Comparison of ENCODE assay signal across 13 cellular contexts in genomic region chr3:10495003-10495402, GRCh38. TPM values are rescaled to one million over a fixed set of nuclear protein-coding genes. Genes with fewer than 3 reads are reported as not detected.
DNase-seq lines count a peak whose midpoint lies in the region; ATAC-seq, FAIRE-seq and TF ChIP-seq lines count a peak whose summit lies in the region.
"Had no signal": no experiment of that assay in that cellular context is flagged by ENCODE, and none has a peak within 500 bp of the region (broad histone marks: within the 10 kb centered on the region; RNA-seq: fewer than 3 reads in every experiment).

No MANE protein-coding gene starts in this region.

- peaks cover 0 to 4% (median 0%) of the 10 kb centered on the region in 7 donors for H3K9me3 Mint-ChIP-seq in CD14-positive monocyte
- H3K9me3 Mint-ChIP-seq: naive thymus-derived CD8-positive, alpha-beta T cell; stimulated activated naive B cell treated with anti-CD40 and anti-IgM and Interleukin-4, amounts not matched to agents 10 μg/mL and 1 μg/mL and 100 μg/mL, for 72 hours had no signal

- H3K27ac ChIP-seq in RWPE2 (ENCODE audit: poor library complexity, severe bottlenecking): no peak overlapping the region
- peak overlapping the region in 11 of 59 donors; percentile 1 to 49 (median 21) for H3K27ac ChIP-seq in dorsolateral prefrontal cortex

- DNase-seq in H54 (ENCODE audit: insufficient read length, low spot score) (peak; percentile 84), RWPE2 (ENCODE audit: low spot score) (no peak), fibroblast of pulmonary artery (ENCODE audit: low read depth) (peak; percentile 30), renal cortical epithelial cell (ENCODE audit: low read depth) (peak; percentile 52), dorsolateral prefrontal cortex (no peak), CD14-positive monocyte (ENCODE audit: low spot score) (no peak)
- DNase-seq in activated CD4-positive, alpha-beta T cell treated with anti-CD3 and anti-CD28 coated beads, Interleukin-2, amount 50 U/mL, for 48 hours: no peak
- DNase-seq: activated T-cell treated with anti-CD3 and anti-CD28 coated beads, Interleukin-2, amount 50 U/mL, for 48 hours; naive thymus-derived CD8-positive, alpha-beta T cell; NK-92 treated with Interleukin-12 subunit alpha and Interleukin-12 subunit beta, amount 100 ng/mL, for 24 hours; stimulated activated naive B cell treated with anti-CD40 and anti-IgM and Interleukin-4, amounts not matched to agents 10 μg/mL and 1 μg/mL and 100 μg/mL, for 72 hours; T1000 had no signal

- H3K4me1 Mint-ChIP-seq in CD14-positive monocyte: no peaks in the 10 kb centered on the region
- H3K4me1 Mint-ChIP-seq: naive thymus-derived CD8-positive, alpha-beta T cell had no signal

- no peak for TF ChIP-seq CTCF in RWPE2 (IDR thresholded peaks at IDR 0.05; ENCODE audit: poor library complexity, severe bottlenecking)
- TF ChIP-seq CTCF in fibroblast of pulmonary artery (IDR thresholded peaks at IDR 0.05; ENCODE audit: low read length, missing control alignments): no peak
- TF ChIP-seq CTCF in dorsolateral prefrontal cortex (IDR thresholded peaks at IDR 0.05 in 54 of 56, conservative IDR thresholded peaks at IDR 0.05 in 2 of 56; ENCODE audit: low read depth in 1 of 56, partially characterized antibody in 56 of 56): no peak
- TF ChIP-seq CTCF in CD14-positive monocyte (IDR thresholded peaks at IDR 0.05): no peak

- no peaks in the 10 kb centered on the region for H3K4me1 ChIP-seq in RWPE2 (ENCODE audit: insufficient read depth, poor library complexity, severe bottlenecking)

- H3K4me3 Mint-ChIP-seq in CD14-positive monocyte: no peak overlapping the region
- H3K4me3 Mint-ChIP-seq: naive thymus-derived CD8-positive, alpha-beta T cell; stimulated activated naive B cell treated with anti-CD40 and anti-IgM and Interleukin-4, amounts not matched to agents 10 μg/mL and 1 μg/mL and 100 μg/mL, for 72 hours had no signal

- peak; percentile 41; the same call in 1 of the 3 replicates for ATAC-seq in RWPE2 (ENCODE audit: low read depth)
- ATAC-seq: naive thymus-derived CD8-positive, alpha-beta T cell; stimulated activated naive B cell treated with anti-CD40 and anti-IgM and Interleukin-4, amounts not matched to agents 10 μg/mL and 1 μg/mL and 100 μg/mL, for 72 hours had no signal

- H3K9me3 ChIP-seq in RWPE2 (ENCODE audit: severe bottlenecking): no peaks in the 10 kb centered on the region

- no peaks in the 10 kb centered on the region for H3K36me3 ChIP-seq in RWPE2 (ENCODE audit: low read depth)

- peaks cover 0 to 9% (median 3%) of the 10 kb centered on the region in 3 donors for H3K27me3 Mint-ChIP-seq in CD14-positive monocyte (ENCODE audit: low read depth in 3 of 3)

- intact Hi-C loops in dorsolateral prefrontal cortex (cut with DNase I): no loop called here
- intact Hi-C loops in CD14-positive monocyte (cut with micrococcal nuclease): no loop called here

- H3K4me3 ChIP-seq in RWPE2 (ENCODE audit: severe bottlenecking): no peak overlapping the region
- no peak overlapping the region for H3K4me3 ChIP-seq in fibroblast of pulmonary artery (replicated peaks; ENCODE audit: low read depth, low read length)
- H3K4me3 ChIP-seq in dorsolateral prefrontal cortex: no peak overlapping the region

- peak; percentile 50 for FAIRE-seq in H54 (lab: Jason Lieb, UNC)
- FAIRE-seq: G401.6 had no signal

- H3K27me3 ChIP-seq in RWPE2 (ENCODE audit: insufficient read depth, poor library complexity, severe bottlenecking) (no peaks in the 10 kb centered on the region), dorsolateral prefrontal cortex (no peaks in the 10 kb centered on the region)

- no peak for TF ChIP-seq POLR2A in H54 (IDR thresholded peaks at IDR 0.05; ENCODE audit: low read depth, low read length)

- no peaks in the 10 kb centered on the region for H3K36me3 Mint-ChIP-seq in CD14-positive monocyte
- H3K36me3 Mint-ChIP-seq: naive thymus-derived CD8-positive, alpha-beta T cell; stimulated activated naive B cell treated with anti-CD40 and anti-IgM and Interleukin-4, amounts not matched to agents 10 μg/mL and 1 μg/mL and 100 μg/mL, for 72 hours had no signal

- no peak overlapping the region for H3K27ac Mint-ChIP-seq in CD14-positive monocyte
- H3K27ac Mint-ChIP-seq: stimulated activated naive B cell treated with anti-CD40 and anti-IgM and Interleukin-4, amounts not matched to agents 10 μg/mL and 1 μg/mL and 100 μg/mL, for 72 hours had no signal

RNA-seq across cellular contexts. Expression of gene ATP2B2, which starts 10.4 kb away (rescaled TPM):
- total RNA-seq in renal cortical epithelial cell: under 0.01 TPM in 1 of 2 replicates, not detected in the other
- 100 to 1,000 TPM in 119 of 120 experiments, 10 to 100 TPM in 1; 87.6 to 447 (median 301) TPM for total RNA-seq in dorsolateral prefrontal cortex
- not detected for polyA plus RNA-seq in CD14-positive monocyte
- total RNA-seq: naive thymus-derived CD8-positive, alpha-beta T cell had no signal
- polyA plus RNA-seq: naive thymus-derived CD8-positive, alpha-beta T cell had no signal

Comparison
In these comparisons a context has a peak if more than half of its experiments do, and no peak if none do; other contexts are left out.
1. DNase-seq: peak in H54 (single experiment), fibroblast of pulmonary artery (single experiment) and renal cortical epithelial cell (single experiment); none in RWPE2 (single experiment), dorsolateral prefrontal cortex (0 of 10), activated CD4-positive, alpha-beta T cell treated with anti-CD3 and anti-CD28 coated beads, Interleukin-2, amount 50 U/mL, for 48 hours (0 of 2) and CD14-positive monocyte (single experiment).
2. RNA of gene ATP2B2, which starts 10.4 kb away (total RNA-seq): 87.6 to 447 TPM in dorsolateral prefrontal cortex; under 0.01 TPM in renal cortical epithelial cell; every median in the first group is over 10 times any median in the second.